In genomic region chr6:29709178-29709576, GRCh38 we compare ENCODE assay signal across 15 cellular contexts. TPM values are rescaled to one million over a fixed set of nuclear protein-coding genes. Genes with fewer than 3 reads are reported as not detected.
DNase-seq lines count a peak whose midpoint lies in the region; ATAC-seq, FAIRE-seq and TF ChIP-seq lines count a peak whose summit lies in the region.
"Had no signal": no experiment of that assay in that cellular context is flagged by ENCODE, and none has a peak within 500 bp of the region (broad histone marks: within the 10 kb centered on the region; RNA-seq: fewer than 3 reads in every experiment).

No MANE protein-coding gene starts in this region.

- POLR2A ChIA-PET in PC-9 (lab: Charles Lee; ENCODE audit: unreplicated experiment), result no interaction called here
- POLR2A ChIA-PET in HepG2 (lab: Yijun Ruan, JAX), result no interaction called here

- H3K36me3 Mint-ChIP-seq in stimulated activated naive CD8-positive, alpha-beta T cell treated with anti-CD3 and anti-CD28 coated beads, Interleukin-15, Interleukin-2, amounts not matched to agents 100 ng/mL and 50 ng/mL, for 24 hours (ENCODE audit: low read depth), result no peaks in the 10 kb centered on the region
- no peaks in the 10 kb centered on the region for H3K36me3 Mint-ChIP-seq in immature natural killer cell

- intact Hi-C loops in PC-9 (cut with micrococcal nuclease; ENCODE audit: unreplicated experiment), result no loop called here
- intact Hi-C loops in HepG2 (cut with micrococcal nuclease; ENCODE audit: unreplicated experiment), result loop anchor here (10.0 kb wide), 1 partner anchor 126 kb away; no protein-coding TSS in a partner anchor

- no peak for FAIRE-seq in HepG2 (lab: Jason Lieb, UNC)
- FAIRE-seq: colon, G401.6 had no signal

- no peaks in the 10 kb centered on the region for H3K4me1 ChIP-seq in PC-9 (replicated peaks; ENCODE audit: insufficient read depth)
- peaks cover 10% of the 10 kb centered on the region for H3K4me1 ChIP-seq in HepG2 (ENCODE audit: insufficient read depth, low read length)
- H3K4me1 ChIP-seq: prostate gland had no signal

- H3K27me3 Mint-ChIP-seq in stimulated activated naive CD8-positive, alpha-beta T cell treated with anti-CD3 and anti-CD28 coated beads, Interleukin-15, Interleukin-2, amounts not matched to agents 100 ng/mL and 50 ng/mL, for 24 hours, result no peaks in the 10 kb centered on the region
- peaks cover 0 to 4% (median 2%) of the 10 kb centered on the region in 3 donors for H3K27me3 Mint-ChIP-seq in immature natural killer cell (ENCODE audit: low read depth in 3 of 3)

- H3K4me3 ChIP-seq in PC-9 (no peak overlapping the region), HepG2 (replicated peaks in 1 of 3; ENCODE audit: insufficient read depth in 1 of 3, low read depth in 2 of 3, low read length in 3 of 3) (no peak overlapping the region)
- H3K4me3 ChIP-seq: prostate gland had no signal

- CTCF ChIA-PET in PC-9 (lab: Charles Lee), result no interaction called here
- CTCF ChIA-PET in HepG2 (lab: Yijun Ruan, JAX; ENCODE audit: low intra/inter-chr PET ratio, low total read pairs), result no interaction called here

- H3K27me3 ChIP-seq in PC-9 (ENCODE audit: insufficient read depth, low read depth), result peaks cover 11% of the 10 kb centered on the region; the same call in 1 of the 2 replicates
- peaks cover 0 to 6% of the 10 kb centered on the region in 2 experiments; a peak in 2 of 5 replicates for H3K27me3 ChIP-seq in HepG2 (ENCODE audit: control insufficient read depth in 1 of 2, insufficient read depth in 2 of 2, low read length in 2 of 2)

- H3F3A ChIP-seq in PC-9 (ENCODE audit: insufficient read depth, low read depth), result no peaks in the 10 kb centered on the region

- H3K79me2 ChIP-seq in PC-9 (ENCODE audit: low read depth) (no peaks in the 10 kb centered on the region), HepG2 (ENCODE audit: insufficient read depth, low read length) (no peaks in the 10 kb centered on the region)

- H3K27ac ChIP-seq in PC-9 (no peak overlapping the region), caudate nucleus (ENCODE audit: low read depth, low read length) (no peak overlapping the region), HepG2 (ENCODE audit: extremely low read length, insufficient read depth, low read length) (no peak overlapping the region)
- H3K27ac ChIP-seq: prostate gland had no signal

- in situ Hi-C loops in HepG2 (cut with HindIII; ENCODE audit: extremely low pct_ligation_motif_present, low pct_unique_long_range_greater_than_20kb), result no loop called here

- no peaks in the 10 kb centered on the region for H3K9me3 Mint-ChIP-seq in stimulated activated naive CD8-positive, alpha-beta T cell treated with anti-CD3 and anti-CD28 coated beads, Interleukin-15, Interleukin-2, amounts not matched to agents 100 ng/mL and 50 ng/mL, for 24 hours
- H3K9me3 Mint-ChIP-seq in immature natural killer cell, result no peaks in the 10 kb centered on the region

- H3K9me3 ChIP-seq in PC-9 (ENCODE audit: insufficient read depth, low read depth) (no peaks in the 10 kb centered on the region; the same call in 1 of the 2 replicates), HepG2 (ENCODE audit: low read length) (no peaks in the 10 kb centered on the region)
- H3K9me3 ChIP-seq: prostate gland had no signal

- TF ChIP-seq EP300 in HepG2 (IDR thresholded peaks at IDR 0.05; ENCODE audit: low read depth in 2 of 2, low read length in 2 of 2), result no peak
- no peak for TF ChIP-seq EP300 in HepG2 (CRISPR knock-in tag; IDR thresholded peaks at IDR 0.05; ENCODE audit: borderline replicate concordance)

- no peak for TF ChIP-seq CTCF in PC-9 (conservative IDR thresholded peaks at IDR 0.05)
- TF ChIP-seq CTCF in HepG2 (CRISPR knock-in tag; IDR thresholded peaks at IDR 0.05), result no peak

- WGBS in HepG2 (ENCODE audit: low lambda C conversion rate), result 2% methylated on average over 4 of the region's 4 CpGs

- H3K4me2 ChIP-seq in PC-9 (peak overlapping the region; percentile 42; the same call in 1 of the 2 replicates), HepG2 (ENCODE audit: low read depth, low read length) (no peak overlapping the region)

- H2AFZ ChIP-seq in PC-9, result no peak overlapping the region
- no peak overlapping the region for H2AFZ ChIP-seq in HepG2 (ENCODE audit: low read length)

- no peak for ATAC-seq in stimulated activated naive CD8-positive, alpha-beta T cell treated with anti-CD3 and anti-CD28 coated beads, Interleukin-15, Interleukin-2, amounts not matched to agents 100 U/mL and 50 U/mL, for 24 hours
- no peak for ATAC-seq in GM21737 (IDR thresholded peaks at IDR 0.05; ENCODE audit: unreplicated experiment)
- no peak for ATAC-seq in HepG2

- DNase-seq in stimulated activated naive CD8-positive, alpha-beta T cell treated with anti-CD3 and anti-CD28 coated beads, Interleukin-15, Interleukin-2, amounts not matched to agents 100 U/mL and 50 U/mL, for 24 hours, result no peak
- DNase-seq in PC-9 (no peak), immature natural killer cell (no peak), caudate nucleus (lab: John Stamatoyannopoulos, UW) (no peak), NCI-H774 (lab: John Stamatoyannopoulos, UW) (no peak), HepG2 (ENCODE audit: low spot score) (no peak)
- DNase-seq: NCI-H2081 had no signal

- TF ChIP-seq RAD21 in HepG2 (CRISPR knock-in tag; IDR thresholded peaks at IDR 0.05), result no peak

- peak overlapping the region; percentile 76 for H3K4me3 Mint-ChIP-seq in stimulated activated naive CD8-positive, alpha-beta T cell treated with anti-CD3 and anti-CD28 coated beads, Interleukin-15, Interleukin-2, amounts not matched to agents 100 ng/mL and 50 ng/mL, for 24 hours
- peak overlapping the region; percentile 75 to 89 (median 83) for H3K4me3 Mint-ChIP-seq in immature natural killer cell

- no peaks in the 10 kb centered on the region for H4K20me1 ChIP-seq in PC-9 (ENCODE audit: insufficient read depth)
- H4K20me1 ChIP-seq in HepG2 (ENCODE audit: insufficient read depth, low read length), result no peaks in the 10 kb centered on the region

- H3K36me3 ChIP-seq in PC-9 (ENCODE audit: low read depth) (no peaks in the 10 kb centered on the region), HepG2 (replicated peaks in 1 of 2; ENCODE audit: control insufficient read depth in 1 of 2, insufficient read depth in 2 of 2, low read length in 2 of 2) (no peaks in the 10 kb centered on the region)
- H3K36me3 ChIP-seq: prostate gland had no signal

- no peak overlapping the region for H3K9ac ChIP-seq in HepG2 (ENCODE audit: insufficient read depth, low read depth, low read length)

- no peak overlapping the region for H3K27ac Mint-ChIP-seq in stimulated activated naive CD8-positive, alpha-beta T cell treated with anti-CD3 and anti-CD28 coated beads, Interleukin-15, Interleukin-2, amounts not matched to agents 100 ng/mL and 50 ng/mL, for 24 hours
- peak overlapping the region; percentile 84 to 95 (median 93) for H3K27ac Mint-ChIP-seq in immature natural killer cell

- H3K4me1 Mint-ChIP-seq in stimulated activated naive CD8-positive, alpha-beta T cell treated with anti-CD3 and anti-CD28 coated beads, Interleukin-15, Interleukin-2, amounts not matched to agents 100 ng/mL and 50 ng/mL, for 24 hours (ENCODE audit: low read depth), result peaks cover 58% of the 10 kb centered on the region
- H3K4me1 Mint-ChIP-seq in immature natural killer cell, result peaks cover 53 to 65% of the 10 kb centered on the region in 2 donors

- no peak for TF ChIP-seq POLR2A in HepG2 (IDR thresholded peaks at IDR 0.05; ENCODE audit: insufficient read depth in 1 of 2, low read depth in 2 of 2, low read length in 2 of 2)

- no TSS peak for BruUV-seq in PC-9 (replicated peaks; lab: Mats Ljungman, UMichigan)
- no TSS peak for BruUV-seq in HepG2 (replicated peaks; lab: Mats Ljungman, UMichigan)

- no peaks in the 10 kb centered on the region for H3K9me2 ChIP-seq in PC-9 (ENCODE audit: insufficient read depth)

RNA-seq across cellular contexts. Expression of gene HLA-F, which starts 14.1 kb away (rescaled TPM):
- total RNA-seq in PC-9 (2021) (7.6 and 12.5 TPM in 2 replicates), HepG2 (2016; rRNA removed; fragmentation: Illumina TruSeq; extraction: Trizol) (3.5 and 6.0 TPM in 2 replicates)
- polyA plus RNA-seq in immature natural killer cell (100 to 1,000 TPM; 595 to 720 (median 639) TPM), HepG2 (2011; rRNA removed) (6.1 and 9.3 TPM in 2 replicates)
- total RNA-seq in HepG2 (2016; cell fraction: cytosol; rRNA removed; fragmentation: Illumina TruSeq; extraction: Trizol; ENCODE audit: low read depth), result 0.71 and 1.1 TPM in 2 replicates
- total RNA-seq in HepG2 (2016; cell fraction: insoluble cytoplasmic fraction; rRNA removed; fragmentation: Illumina TruSeq; extraction: Trizol), result 3.2 and 6.7 TPM in 2 replicates
- 1.2 and 2.9 TPM in 2 replicates for total RNA-seq in HepG2 (2016; cell fraction: membrane; rRNA removed; fragmentation: Illumina TruSeq; extraction: Trizol)
- total RNA-seq in HepG2 (2016; cell fraction: nucleus; rRNA removed; fragmentation: Illumina TruSeq; extraction: Trizol), result 6.6 and 6.7 TPM in 2 replicates
- 4.3 and 5.2 TPM in 2 replicates for polyA plus RNA-seq in HepG2 (2011; cell fraction: cytosol; rRNA removed)
- 19.2 and 30.0 TPM in 2 replicates for polyA plus RNA-seq in HepG2 (2011; cell fraction: nucleus; rRNA removed)
- polyA plus RNA-seq in HepG2 (2012), result 5.4 and 8.4 TPM in 2 replicates
- 0.76 and 0.84 TPM in 2 replicates for polyA plus RNA-seq in HepG2 (2016; cell fraction: cytosol; fragmentation: Illumina TruSeq; extraction: Trizol; ENCODE audit: low read depth)
- 2.5 and 2.7 TPM in 2 replicates for polyA plus RNA-seq in HepG2 (2016; cell fraction: insoluble cytoplasmic fraction; fragmentation: Illumina TruSeq; extraction: Trizol; ENCODE audit: low read depth)
- 0.65 and 1.1 TPM in 2 replicates for polyA plus RNA-seq in HepG2 (2016; cell fraction: membrane; fragmentation: Illumina TruSeq; extraction: Trizol; ENCODE audit: low read depth)
- polyA plus RNA-seq in HepG2 (2016; cell fraction: nucleus; fragmentation: Illumina TruSeq; extraction: Trizol; ENCODE audit: insufficient read depth, low read depth), result 11.8 and 13.2 TPM in 2 replicates
- polyA minus RNA-seq in HepG2 (2011; rRNA and poly(A)+ RNA removed; ENCODE audit: low replicate concordance), result 0.33 and 3.7 TPM in 2 replicates
- polyA minus RNA-seq in HepG2 (2011; cell fraction: cytosol; rRNA and poly(A)+ RNA removed), result 1.1 and 2.0 TPM in 2 replicates
- 5.7 and 9.8 TPM in 2 replicates for polyA minus RNA-seq in HepG2 (2011; cell fraction: nucleus; rRNA and poly(A)+ RNA removed)

RNA-seq across cellular contexts. Expression of gene ZFP57, which starts 28.2 kb away (rescaled TPM):
- total RNA-seq in PC-9 (2021) (0.98 and 1.1 TPM in 2 replicates), HepG2 (2016; rRNA removed; fragmentation: Illumina TruSeq; extraction: Trizol) (not detected in 2 replicates)
- polyA plus RNA-seq in immature natural killer cell (1 to 10 TPM in 2 of 3 donors, not detected in 1; 5.2 to 9.0 TPM), HepG2 (2011; rRNA removed) (not detected in 2 replicates)
- not detected in 2 replicates for total RNA-seq in HepG2 (2016; cell fraction: cytosol; rRNA removed; fragmentation: Illumina TruSeq; extraction: Trizol; ENCODE audit: low read depth)
- not detected in 2 replicates for total RNA-seq in HepG2 (2016; cell fraction: insoluble cytoplasmic fraction; rRNA removed; fragmentation: Illumina TruSeq; extraction: Trizol)
- not detected in 2 replicates for total RNA-seq in HepG2 (2016; cell fraction: membrane; rRNA removed; fragmentation: Illumina TruSeq; extraction: Trizol)
- not detected in 2 replicates for total RNA-seq in HepG2 (2016; cell fraction: nucleus; rRNA removed; fragmentation: Illumina TruSeq; extraction: Trizol)
- polyA plus RNA-seq in HepG2 (2011; cell fraction: cytosol; rRNA removed), result not detected in 2 replicates
- not detected in 2 replicates for polyA plus RNA-seq in HepG2 (2011; cell fraction: nucleus; rRNA removed)
- not detected in 2 replicates for polyA plus RNA-seq in HepG2 (2012)
- not detected in 2 replicates for polyA plus RNA-seq in HepG2 (2016; cell fraction: cytosol; fragmentation: Illumina TruSeq; extraction: Trizol; ENCODE audit: low read depth)
- not detected in 2 replicates for polyA plus RNA-seq in HepG2 (2016; cell fraction: insoluble cytoplasmic fraction; fragmentation: Illumina TruSeq; extraction: Trizol; ENCODE audit: low read depth)
- polyA plus RNA-seq in HepG2 (2016; cell fraction: membrane; fragmentation: Illumina TruSeq; extraction: Trizol; ENCODE audit: low read depth), result not detected in 2 replicates
- not detected in 2 replicates for polyA plus RNA-seq in HepG2 (2016; cell fraction: nucleus; fragmentation: Illumina TruSeq; extraction: Trizol; ENCODE audit: insufficient read depth, low read depth)
- polyA minus RNA-seq in HepG2 (2011; rRNA and poly(A)+ RNA removed; ENCODE audit: low replicate concordance), result not detected in 2 replicates
- polyA minus RNA-seq in HepG2 (2011; cell fraction: cytosol; rRNA and poly(A)+ RNA removed), result not detected in 2 replicates
- polyA minus RNA-seq in HepG2 (2011; cell fraction: nucleus; rRNA and poly(A)+ RNA removed), result not detected in 2 replicates
- total RNA-seq: mesenteric fat pad, SK-MEL-5 had no signal

RNA-seq across cellular contexts. Expression of gene MOG, which starts 52.3 kb away (rescaled TPM):
- total RNA-seq in PC-9 (2021) (not detected in 2 replicates), HepG2 (2016; rRNA removed; fragmentation: Illumina TruSeq; extraction: Trizol) (not detected in 2 replicates)
- polyA plus RNA-seq in immature natural killer cell (not detected), HepG2 (2011; rRNA removed) (not detected in 2 replicates)
- not detected in 2 replicates for total RNA-seq in HepG2 (2016; cell fraction: cytosol; rRNA removed; fragmentation: Illumina TruSeq; extraction: Trizol; ENCODE audit: low read depth)
- total RNA-seq in HepG2 (2016; cell fraction: insoluble cytoplasmic fraction; rRNA removed; fragmentation: Illumina TruSeq; extraction: Trizol), result not detected in 2 replicates
- total RNA-seq in HepG2 (2016; cell fraction: membrane; rRNA removed; fragmentation: Illumina TruSeq; extraction: Trizol), result not detected in 2 replicates
- total RNA-seq in HepG2 (2016; cell fraction: nucleus; rRNA removed; fragmentation: Illumina TruSeq; extraction: Trizol), result not detected in 2 replicates
- not detected in 2 replicates for polyA plus RNA-seq in HepG2 (2011; cell fraction: cytosol; rRNA removed)
- polyA plus RNA-seq in HepG2 (2011; cell fraction: nucleus; rRNA removed), result not detected in 2 replicates
- polyA plus RNA-seq in HepG2 (2012), result not detected in 2 replicates
- polyA plus RNA-seq in HepG2 (2016; cell fraction: cytosol; fragmentation: Illumina TruSeq; extraction: Trizol; ENCODE audit: low read depth), result not detected in 2 replicates
- polyA plus RNA-seq in HepG2 (2016; cell fraction: insoluble cytoplasmic fraction; fragmentation: Illumina TruSeq; extraction: Trizol; ENCODE audit: low read depth), result not detected in 2 replicates
- not detected in 2 replicates for polyA plus RNA-seq in HepG2 (2016; cell fraction: membrane; fragmentation: Illumina TruSeq; extraction: Trizol; ENCODE audit: low read depth)
- not detected in 2 replicates for polyA plus RNA-seq in HepG2 (2016; cell fraction: nucleus; fragmentation: Illumina TruSeq; extraction: Trizol; ENCODE audit: insufficient read depth, low read depth)
- not detected in 2 replicates for polyA minus RNA-seq in HepG2 (2011; rRNA and poly(A)+ RNA removed; ENCODE audit: low replicate concordance)
- not detected in 2 replicates for polyA minus RNA-seq in HepG2 (2011; cell fraction: cytosol; rRNA and poly(A)+ RNA removed)
- not detected in 2 replicates for polyA minus RNA-seq in HepG2 (2011; cell fraction: nucleus; rRNA and poly(A)+ RNA removed)
- total RNA-seq: mesenteric fat pad, prostate gland, SK-MEL-5 had no signal
- polyA plus RNA-seq: BJ had no signal
